In genomic region chr15:89805241-89806216, GRCh38 we compare ENCODE assay signal across 1 cellular context.
TF ChIP-seq lines count a peak whose summit lies in the region.

No MANE protein-coding gene starts in this region.

TF ChIP-seq in HepG2, 621 proteins besides CTCF, POLR2A, EP300 and RAD21:
- TF ChIP-seq HOXD1 (CRISPR knock-in tag; IDR thresholded peaks at IDR 0.05) (no peak), RBFOX2 (IDR thresholded peaks at IDR 0.05; ENCODE audit: low read depth, low read length) (0 out of 2 replicates have a peak, but pooled peaks have one; percentile 41), ZNF281 (CRISPR knock-in tag; IDR thresholded peaks at IDR 0.05; ENCODE audit: borderline replicate concordance) (no peak), ZNF263 (CRISPR knock-in tag; IDR thresholded peaks at IDR 0.05) (0 out of 2 replicates have a peak, but pooled peaks have one; percentile 25), MED1 (CRISPR knock-in tag; IDR thresholded peaks at IDR 0.05) (no peak), HNRNPL (IDR thresholded peaks at IDR 0.05; ENCODE audit: low read depth, low read length) (0 out of 2 replicates have a peak, but pooled peaks have one; percentile 24), ZNF766 (CRISPR knock-in tag; IDR thresholded peaks at IDR 0.05; ENCODE audit: borderline replicate concordance) (no peak), RXRA (CRISPR knock-in tag; IDR thresholded peaks at IDR 0.05) (0 out of 2 replicates have a peak, but pooled peaks have one; percentile 13), ZNF121 (CRISPR knock-in tag; IDR thresholded peaks at IDR 0.05) (no peak), ZNF414 (CRISPR knock-in tag; IDR thresholded peaks at IDR 0.05) (peak; percentile 11; the same call in 1 of the 2 replicates), ZNF629 (CRISPR knock-in tag; conservative IDR thresholded peaks at IDR 0.05) (peak; percentile 68; the same call in 1 of the 2 replicates), ZNF678 (CRISPR knock-in tag; IDR thresholded peaks at IDR 0.05) (0 out of 2 replicates have a peak, but pooled peaks have one; percentile 5), AGO2 (optimal IDR thresholded peaks at IDR 0.05; ENCODE audit: low read depth, low read length) (peak; percentile 18), POGK (CRISPR knock-in tag; conservative IDR thresholded peaks at IDR 0.05) (0 out of 2 replicates have a peak, but pooled peaks have one; percentile 6), BRF2 (CRISPR knock-in tag; IDR thresholded peaks at IDR 0.05) (no peak), ZC3H13 (CRISPR knock-in tag; IDR thresholded peaks at IDR 0.05) (peak; percentile 41; the same call in 1 of the 2 replicates), DZIP1 (CRISPR knock-in tag; IDR thresholded peaks at IDR 0.05) (peak; percentile 21; the same call in 1 of the 2 replicates), ZNF280D (CRISPR knock-in tag; IDR thresholded peaks at IDR 0.05) (0 out of 2 replicates have a peak, but pooled peaks have one; percentile 8)
